8 cellular contexts compared by ENCODE assay signal in the genomic region with DNA sequence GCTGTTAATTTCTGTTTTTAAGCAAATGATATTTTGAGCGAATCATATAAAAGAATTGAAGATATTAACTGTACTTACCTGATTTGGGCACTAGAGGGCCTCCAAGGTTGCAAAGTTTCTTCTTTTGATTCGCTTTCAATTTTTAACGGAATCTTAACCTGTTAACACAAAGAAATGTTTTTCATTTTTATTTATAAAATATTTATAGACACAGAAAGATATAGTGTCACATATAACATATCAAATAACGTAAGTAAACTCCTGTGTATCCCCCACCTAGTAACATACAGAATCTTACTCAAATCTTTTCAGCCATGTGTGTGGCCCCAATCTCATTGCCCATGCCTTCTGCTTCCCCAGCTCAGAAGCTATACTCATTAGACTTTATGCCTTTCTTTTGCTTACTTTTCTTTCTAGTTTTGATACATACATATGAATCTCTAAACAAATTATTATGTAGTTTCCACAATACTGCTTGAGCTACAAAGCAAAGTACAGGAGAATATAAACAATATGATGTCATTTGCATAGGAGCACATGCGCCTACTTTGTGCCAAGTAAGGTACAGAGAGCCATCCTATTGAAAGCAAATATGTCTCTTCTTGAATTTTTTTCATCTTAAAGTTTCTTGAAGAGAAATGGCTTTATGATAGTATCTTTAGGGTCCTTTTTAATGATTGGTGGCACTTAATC. TPM values are rescaled to one million over a fixed set of nuclear protein-coding genes. Genes with fewer than 3 reads are reported as not detected.
A peak's percentile ranks its signal among the peaks of the same experiment; 100 is the strongest.
DNase-seq lines count a peak whose midpoint lies in the region; ATAC-seq and TF ChIP-seq lines count a peak whose summit lies in the region.

No MANE protein-coding gene starts in this region.

- TF ChIP-seq CTCF in AG04450 (IDR thresholded peaks at IDR 0.05; ENCODE audit: low read depth, low read length) (peak; percentile 71), OCI-LY7 (conservative IDR thresholded peaks at IDR 0.05; ENCODE audit: low read length) (peak; percentile 96), mucosa of descending colon (IDR thresholded peaks at IDR 0.05) (peak; percentile 43)

- no peaks in the 10 kb centered on the region for H3K36me3 Mint-ChIP-seq in central memory CD8-positive, alpha-beta T cell (ENCODE audit: insufficient read depth)

- H3K36me3 ChIP-seq in OCI-LY7 (ENCODE audit: insufficient read depth, low read length): no peaks in the 10 kb centered on the region
- no peaks in the 10 kb centered on the region for H3K36me3 ChIP-seq in mucosa of descending colon (ENCODE audit: low read depth)

- H3K4me2 ChIP-seq in OCI-LY7 (ENCODE audit: low read length): peak overlapping the region; percentile 48

- no peak overlapping the region for H3K27ac Mint-ChIP-seq in central memory CD8-positive, alpha-beta T cell (ENCODE audit: low read depth)

- H3K9me3 ChIP-seq in AG04450 (ENCODE audit: control insufficient read depth, insufficient read depth, low read length): no peaks in the 10 kb centered on the region
- H3K9me3 ChIP-seq in OCI-LY7 (ENCODE audit: low read length): peaks cover 10% of the 10 kb centered on the region
- no peaks in the 10 kb centered on the region for H3K9me3 ChIP-seq in mucosa of descending colon

- CTCF ChIA-PET in AG04450 (lab: Charles Lee): interaction anchor here (0.6 to 4.5 kb wide), 5 partner anchors 276 to 1843 kb away, joined by 3 to 55 read pairs (median 8); no protein-coding TSS in a partner anchor
- CTCF ChIA-PET in OCI-LY7 (lab: Charles Lee; ENCODE audit: unreplicated experiment): interaction anchor here (0.6 to 3.5 kb wide), 7 partner anchors 10 to 276 kb away, joined by 3 to 15 read pairs (median 3); no protein-coding TSS in a partner anchor

- ATAC-seq in HG02938 (IDR thresholded peaks at IDR 0.05; ENCODE audit: unreplicated experiment): peak; percentile 29
- no peak for ATAC-seq in central memory CD8-positive, alpha-beta T cell (replicated peaks; ENCODE audit: extremely low read depth, poor library complexity, severe bottlenecking)
- ATAC-seq in mucosa of descending colon: no peak
- no peak for ATAC-seq in esophagus mucosa
- ATAC-seq in left ventricle myocardium superior: no peak

- H2AFZ ChIP-seq in OCI-LY7 (ENCODE audit: low read length): peak overlapping the region; percentile 88

- no peaks in the 10 kb centered on the region for H3K79me2 ChIP-seq in OCI-LY7 (ENCODE audit: insufficient read depth, low read depth, low read length)

- DNase-seq in AG04450 (ENCODE audit: low read depth, low spot score): no peak
- DNase-seq in ELR (ENCODE audit: low read depth): peak; percentile 46
- DNase-seq in OCI-LY7 (ENCODE audit: low spot score): peak; percentile 80
- DNase-seq in central memory CD8-positive, alpha-beta T cell (ENCODE audit: low spot score in 2 of 2): no peak
- peak in 1 of 3 donors; percentile 16 for DNase-seq in mucosa of descending colon
- no peak for DNase-seq in left ventricle myocardium superior

- no TSS peak for BruUV-seq in OCI-LY7 (replicated peaks; lab: Mats Ljungman, UMichigan)

- H3K4me1 ChIP-seq in OCI-LY7 (ENCODE audit: insufficient read depth, low read length, poor library complexity, severe bottlenecking) (peaks cover 71% of the 10 kb centered on the region), mucosa of descending colon (ENCODE audit: low read depth) (no peaks in the 10 kb centered on the region)

- no peak overlapping the region for H3K4me3 ChIP-seq in AG04450 (ENCODE audit: low read depth, low read length)
- no peak overlapping the region for H3K4me3 ChIP-seq in OCI-LY7 (ENCODE audit: low read depth, low read length, poor library complexity, severe bottlenecking)
- no peak overlapping the region for H3K4me3 ChIP-seq in mucosa of descending colon

- H3K27me3 Mint-ChIP-seq in central memory CD8-positive, alpha-beta T cell: peaks cover 24% of the 10 kb centered on the region

- peak overlapping the region; percentile 16 for H3K4me3 Mint-ChIP-seq in central memory CD8-positive, alpha-beta T cell

- H3K27ac ChIP-seq in AG04450 (ENCODE audit: low read depth, low read length) (no peak overlapping the region), OCI-LY7 (ENCODE audit: low read depth, low read length, poor library complexity, severe bottlenecking) (peak overlapping the region; percentile 99)

- H4K20me1 ChIP-seq in OCI-LY7 (ENCODE audit: insufficient read depth, low read length): no peaks in the 10 kb centered on the region

- peaks cover 4% of the 10 kb centered on the region for H3K4me1 Mint-ChIP-seq in central memory CD8-positive, alpha-beta T cell

- H3K9me3 Mint-ChIP-seq in central memory CD8-positive, alpha-beta T cell: no peaks in the 10 kb centered on the region

- H3K27me3 ChIP-seq in AG04450 (ENCODE audit: control insufficient read depth, insufficient read depth, low read length): no peaks in the 10 kb centered on the region

- intact Hi-C loops in OCI-LY7 (cut with micrococcal nuclease; ENCODE audit: unreplicated experiment) (loop anchor here (1.0 to 2.0 kb wide), 4 partner anchors 22 to 276 kb away; no protein-coding TSS in a partner anchor), mucosa of descending colon (cut with DNase I, micrococcal nuclease) (no loop called here), left ventricle myocardium superior (cut with micrococcal nuclease) (loop anchor here (5.0 kb wide), 1 partner anchor 275 kb away; no protein-coding TSS in a partner anchor)

- no peaks in the 10 kb centered on the region for H3K9me2 ChIP-seq in OCI-LY7 (ENCODE audit: insufficient read depth, low read length)

- POLR2A ChIA-PET in AG04450 (lab: Yijun Ruan, JAX): no interaction called here
- POLR2A ChIA-PET in OCI-LY7 (lab: Charles Lee): interaction anchor here (0.9 to 12.9 kb wide), 7 partner anchors 12 to 226 kb away, joined by 3 to 293 read pairs (median 4); a partner anchor contains a TSS

RNA-seq across cellular contexts. Expression of a gene that starts 49.5 kb away (rescaled TPM):
- polyA plus RNA-seq in AG04450 (2011; rRNA removed): not detected in 2 replicates
- not detected in 2 replicates for polyA minus RNA-seq in AG04450 (2011; rRNA and poly(A)+ RNA removed)
- not detected in 2 replicates for total RNA-seq in OCI-LY7 (2014; rRNA removed; shearing (Covaris generic))
- total RNA-seq in OCI-LY7 (2022): not detected in 2 replicates
- total RNA-seq in mucosa of descending colon: not detected
- total RNA-seq in esophagus mucosa: not detected
- total RNA-seq in left ventricle myocardium superior: not detected

Comparison
In these comparisons a context has a peak if more than half of its experiments do, and no peak if none do; other contexts are left out.
1. DNase-seq: peak in ELR (single experiment) and OCI-LY7 (single experiment); none in AG04450 (single experiment), central memory CD8-positive, alpha-beta T cell (0 of 2) and left ventricle myocardium superior (single experiment).
2. CTCF ChIP-seq: peak in every context shown above with its lines; median percentile 96 in OCI-LY7; 71 in AG04450; 43 in mucosa of descending colon.
3. intact Hi-C loops: an anchor here in OCI-LY7 (1.0 to 2.0 kb wide) and left ventricle myocardium superior (5.0 kb wide); none called in mucosa of descending colon.